In genomic region chr6:114096553-114097172, GRCh38 we compare ENCODE assay signal across 8 cellular contexts.
DNase-seq lines count a peak whose midpoint lies in the region; ATAC-seq, FAIRE-seq and TF ChIP-seq lines count a peak whose summit lies in the region.

No MANE protein-coding gene starts in this region.

- H3K9me3 ChIP-seq in spleen: no peaks in the 10 kb centered on the region

- FAIRE-seq in HTR-8/SVneo (lab: Jason Lieb, UNC): no peak

- WGBS in spleen, 5 donors: 0 to 4% (median 2%) methylated on average over 2 of the region's 2 CpGs

- no peak for DNase-seq in CD14-positive monocyte (ENCODE audit: low spot score)
- peak; percentile 35 for DNase-seq in GM13977 (ENCODE audit: low spot score)
- DNase-seq in HTR-8/SVneo (ENCODE audit: insufficient read length, low spot score): peak; percentile 21
- DNase-seq in SHP77 treated with DMSO at 0.1 percent for 48 hours (lab: John Stamatoyannopoulos, UW): peak; percentile 26
- DNase-seq in fibroblast of pulmonary artery (ENCODE audit: low read depth): peak; percentile 45
- DNase-seq in spleen: no peak
- no peak for DNase-seq in stimulated activated effector memory CD8-positive, alpha-beta T cell treated with anti-CD3 and anti-CD28 coated beads, Interleukin-12 subunit alpha, Interleukin-12 subunit beta, amount 100 ng/mL, for 72 hours (ENCODE audit: low spot score in 2 of 2)
- no peak for DNase-seq in activated CD8-positive, alpha-beta memory T cell treated with anti-CD3 and anti-CD28 coated beads for 24 hours

- TF ChIP-seq POLR2A in spleen (IDR thresholded peaks at IDR 0.05): no peak

- H3K36me3 Mint-ChIP-seq in CD14-positive monocyte: no peaks in the 10 kb centered on the region
- no peaks in the 10 kb centered on the region for H3K36me3 Mint-ChIP-seq in stimulated activated effector memory CD8-positive, alpha-beta T cell treated with anti-CD3 and anti-CD28 coated beads, Interleukin-12 subunit alpha, Interleukin-12 subunit beta, amount 100 ng/mL, for 72 hours

- no peaks in the 10 kb centered on the region for H3K4me1 Mint-ChIP-seq in CD14-positive monocyte
- no peaks in the 10 kb centered on the region for H3K4me1 Mint-ChIP-seq in stimulated activated effector memory CD8-positive, alpha-beta T cell treated with anti-CD3 and anti-CD28 coated beads, Interleukin-12 subunit alpha, Interleukin-12 subunit beta, amount 100 ng/mL, for 72 hours

- TF ChIP-seq CTCF in CD14-positive monocyte (IDR thresholded peaks at IDR 0.05) (peak; percentile 86), GM13977 (IDR thresholded peaks at IDR 0.05; ENCODE audit: extremely low read depth, insufficient read depth, missing control alignments) (peak; percentile 68), fibroblast of pulmonary artery (IDR thresholded peaks at IDR 0.05; ENCODE audit: low read length, missing control alignments) (peak; percentile 73), spleen (IDR thresholded peaks at IDR 0.05 in 8 of 11, conservative IDR thresholded peaks at IDR 0.05 in 3 of 11) (peak in 9 of 11 experiments; percentile 42 to 73 (median 58))

- no peak for ATAC-seq in stimulated activated effector memory CD8-positive, alpha-beta T cell treated with anti-CD3 and anti-CD28 coated beads, Interleukin-12 subunit alpha, Interleukin-12 subunit beta, amount 100 ng/mL, for 72 hours

- in situ Hi-C loops in GM13977 (cut with MboI; ENCODE audit: low pct_unique_long_range_greater_than_20kb, low sequenced_read_pairs, unreplicated experiment): no loop called here

- peaks cover 0 to 4% (median 3%) of the 10 kb centered on the region in 3 donors for H3K27me3 Mint-ChIP-seq in CD14-positive monocyte (ENCODE audit: low read depth in 3 of 3)

- no peaks in the 10 kb centered on the region for H3K9me3 Mint-ChIP-seq in CD14-positive monocyte
- no peaks in the 10 kb centered on the region for H3K9me3 Mint-ChIP-seq in stimulated activated effector memory CD8-positive, alpha-beta T cell treated with anti-CD3 and anti-CD28 coated beads, Interleukin-12 subunit alpha, Interleukin-12 subunit beta, amount 100 ng/mL, for 72 hours

- intact Hi-C loops in CD14-positive monocyte (cut with micrococcal nuclease) (no loop called here), spleen (cut with DNase I; ENCODE audit: low total_unique reads) (loop anchor here (5.0 kb wide), 1 partner anchor 206 kb away; no protein-coding TSS in a partner anchor)

- no peak overlapping the region for H3K27ac ChIP-seq in spleen

- H3K4me3 ChIP-seq in fibroblast of pulmonary artery (replicated peaks; ENCODE audit: low read depth, low read length) (no peak overlapping the region), spleen (no peak overlapping the region)

- no peak overlapping the region for H3K4me3 Mint-ChIP-seq in CD14-positive monocyte
- H3K4me3 Mint-ChIP-seq in stimulated activated effector memory CD8-positive, alpha-beta T cell treated with anti-CD3 and anti-CD28 coated beads, Interleukin-12 subunit alpha, Interleukin-12 subunit beta, amount 100 ng/mL, for 72 hours: no peak overlapping the region

- H3K27me3 ChIP-seq in spleen (replicated peaks in 1 of 7): peaks cover 0 to 11% (median 0%) of the 10 kb centered on the region in 7 donors

- no peak overlapping the region for H3K27ac Mint-ChIP-seq in CD14-positive monocyte
- H3K27ac Mint-ChIP-seq in stimulated activated effector memory CD8-positive, alpha-beta T cell treated with anti-CD3 and anti-CD28 coated beads, Interleukin-12 subunit alpha, Interleukin-12 subunit beta, amount 100 ng/mL, for 72 hours: no peak overlapping the region

- H3K36me3 ChIP-seq in spleen: no peaks in the 10 kb centered on the region

- H3K4me1 ChIP-seq in spleen: no peaks in the 10 kb centered on the region

Comparison
In these comparisons a context has a peak if more than half of its experiments do, and no peak if none do; other contexts are left out.
1. DNase-seq: peak in GM13977 (single experiment), HTR-8/SVneo (single experiment), SHP77 treated with DMSO at 0.1 percent for 48 hours (single experiment) and fibroblast of pulmonary artery (single experiment); none in CD14-positive monocyte (single experiment), spleen (single experiment), stimulated activated effector memory CD8-positive, alpha-beta T cell treated with anti-CD3 and anti-CD28 coated beads, Interleukin-12 subunit alpha, Interleukin-12 subunit beta, amount 100 ng/mL, for 72 hours (0 of 2) and activated CD8-positive, alpha-beta memory T cell treated with anti-CD3 and anti-CD28 coated beads for 24 hours (single experiment).
2. Peak in every context shown above with its lines, with median percentiles within 50 percentile points of each other: CTCF ChIP-seq.